7 cellular contexts compared by ENCODE assay signal in genomic region chr1:110787328-110788071, GRCh38.
DNase-seq lines count a peak whose midpoint lies in the region; ATAC-seq and TF ChIP-seq lines count a peak whose summit lies in the region.

No MANE protein-coding gene starts in this region.

- H2AFZ ChIP-seq in OCI-LY7 (ENCODE audit: low read length) = peak overlapping the region; percentile 53; the same call in 1 of the 2 replicates

- H3K9me2 ChIP-seq in OCI-LY7 (ENCODE audit: insufficient read depth, low read length) = no peaks in the 10 kb centered on the region

- no peaks in the 10 kb centered on the region; the same call in 1 of the 2 replicates for H3K36me3 ChIP-seq in OCI-LY7 (ENCODE audit: insufficient read depth, low read length)
- no peaks in the 10 kb centered on the region for H3K36me3 ChIP-seq in naive thymus-derived CD4-positive, alpha-beta T cell (ENCODE audit: control insufficient read depth in 2 of 3, insufficient read depth in 3 of 3, low read length in 3 of 3)
- H3K36me3 ChIP-seq in psoas muscle (ENCODE audit: insufficient read depth in 1 of 2, low read depth in 1 of 2) = no peaks in the 10 kb centered on the region

- peaks cover 30% of the 10 kb centered on the region for H3K4me1 ChIP-seq in OCI-LY7 (ENCODE audit: insufficient read depth, low read length, poor library complexity, severe bottlenecking)
- peaks cover 49 to 56% of the 10 kb centered on the region in 2 donors for H3K4me1 ChIP-seq in naive thymus-derived CD4-positive, alpha-beta T cell (ENCODE audit: control insufficient read depth in 2 of 2, insufficient read depth in 2 of 2, low read length in 2 of 2)
- no peaks in the 10 kb centered on the region for H3K4me1 ChIP-seq in psoas muscle

- H3K4me3 Mint-ChIP-seq in naive thymus-derived CD4-positive, alpha-beta T cell = peak overlapping the region; percentile 72 to 88 (median 80)

- CTCF ChIA-PET in OCI-LY7 (lab: Charles Lee; ENCODE audit: unreplicated experiment) = interaction anchor here (0.6 to 1.7 kb wide), 14 partner anchors 21 to 822 kb away, joined by 3 to 7 read pairs (median 4); no protein-coding TSS in a partner anchor
- CTCF ChIA-PET in naive thymus-derived CD4-positive, alpha-beta T cell (lab: Charles Lee) = interaction anchor here (0.7 to 9.0 kb wide), 17 partner anchors 12 to 236 kb away, joined by 3 to 104 read pairs (median 3); no protein-coding TSS in a partner anchor

- H3K27ac Mint-ChIP-seq in naive thymus-derived CD4-positive, alpha-beta T cell = peak overlapping the region; percentile 72 to 95 (median 87)

- H3K4me2 ChIP-seq in OCI-LY7 (ENCODE audit: low read length) = peak overlapping the region; percentile 65

- TF ChIP-seq CTCF in OCI-LY7 (conservative IDR thresholded peaks at IDR 0.05; ENCODE audit: low read length) = peak; percentile 37; the same call in 1 of the 2 replicates
- TF ChIP-seq CTCF in psoas muscle (IDR thresholded peaks at IDR 0.05) = no peak

- H3K4me3 ChIP-seq in OCI-LY7 (ENCODE audit: low read depth, low read length, poor library complexity, severe bottlenecking) (peak overlapping the region; percentile 47), psoas muscle (no peak overlapping the region)
- peak overlapping the region; percentile 40 for H3K4me3 ChIP-seq in naive thymus-derived CD4-positive, alpha-beta T cell (ENCODE audit: low read length)

- POLR2A ChIA-PET in OCI-LY7 (lab: Charles Lee) = interaction anchor here (0.5 to 2.9 kb wide), 33 partner anchors 8 to 512 kb away, joined by 3 to 17 read pairs (median 3); partner anchors contain the start of gene LRIF1
- POLR2A ChIA-PET in naive thymus-derived CD4-positive, alpha-beta T cell (lab: Charles Lee) = interaction anchor here (0.6 to 3.1 kb wide), 18 partner anchors 9 to 578 kb away, joined by 3 to 36 read pairs (median 4); partner anchors contain the start of genes CD53, KCNA3 and LRIF1

- 28 to 48% (median 35%) methylated on average over 3 of the region's 3 CpGs for WGBS in psoas muscle, 3 donors

- peak; percentile 80 for ATAC-seq in GM18907 (IDR thresholded peaks at IDR 0.05; ENCODE audit: unreplicated experiment)
- peak; percentile 71 for ATAC-seq in HG02642 (IDR thresholded peaks at IDR 0.05; ENCODE audit: poor library complexity, unreplicated experiment)
- ATAC-seq in naive thymus-derived CD4-positive, alpha-beta T cell = peak; percentile 78
- no peak for ATAC-seq in psoas muscle

- H3K9me3 Mint-ChIP-seq in naive thymus-derived CD4-positive, alpha-beta T cell = peaks cover 1 to 45% (median 21%) of the 10 kb centered on the region in 11 donors

- no peaks in the 10 kb centered on the region for H3K79me2 ChIP-seq in OCI-LY7 (ENCODE audit: insufficient read depth, low read depth, low read length)

- BruUV-seq in OCI-LY7 (replicated peaks; lab: Mats Ljungman, UMichigan) = no TSS peak

- H3K27ac ChIP-seq in OCI-LY7 (ENCODE audit: low read depth, low read length, poor library complexity, severe bottlenecking) (peak overlapping the region; percentile 80), psoas muscle (no peak overlapping the region)
- peak overlapping the region; percentile 55 for H3K27ac ChIP-seq in naive thymus-derived CD4-positive, alpha-beta T cell (ENCODE audit: low read depth, low read length)

- H3K36me3 Mint-ChIP-seq in naive thymus-derived CD4-positive, alpha-beta T cell = peaks cover 6 to 28% (median 17%) of the 10 kb centered on the region in 5 donors

- H3K9me3 ChIP-seq in OCI-LY7 (ENCODE audit: low read length) (peaks cover 13% of the 10 kb centered on the region; the same call in 1 of the 2 replicates), psoas muscle (peaks cover 3% of the 10 kb centered on the region)
- peaks cover 0 to 16% (median 0%) of the 10 kb centered on the region in 3 experiments for H3K9me3 ChIP-seq in naive thymus-derived CD4-positive, alpha-beta T cell (ENCODE audit: control insufficient read depth in 2 of 3, low read length in 3 of 3)

- intact Hi-C loops in OCI-LY7 (cut with micrococcal nuclease; ENCODE audit: unreplicated experiment) (loop anchor here (1.0 to 10.0 kb wide), 4 partner anchors 85 to 583 kb away; partner anchors contain the start of gene CD53), psoas muscle (cut with DNase I) (no loop called here)
- intact Hi-C loops in naive thymus-derived CD4-positive, alpha-beta T cell (cut with micrococcal nuclease) = loop anchor here (1.0 to 2.0 kb wide), 5 partner anchors 43 to 205 kb away; partner anchors contain the start of gene LRIF1 (in 1 of the 2)

- peak; percentile 82 for DNase-seq in OCI-LY7 (ENCODE audit: low spot score)
- peak in 7 of 9 donors; percentile 25 to 78 (median 61) for DNase-seq in naive thymus-derived CD4-positive, alpha-beta T cell
- DNase-seq in NCI-H187 treated with DMSO at 0.1 percent for 48 hours (lab: John Stamatoyannopoulos, UW) = no peak
- DNase-seq in psoas muscle = no peak
- DNase-seq in HuH-7 (ENCODE audit: low spot score) = no peak

- no peaks in the 10 kb centered on the region for H4K20me1 ChIP-seq in OCI-LY7 (ENCODE audit: insufficient read depth, low read length)

- peaks cover 0 to 14% (median 0%) of the 10 kb centered on the region in 5 donors for H3K27me3 Mint-ChIP-seq in naive thymus-derived CD4-positive, alpha-beta T cell

- no peaks in the 10 kb centered on the region for H3K27me3 ChIP-seq in naive thymus-derived CD4-positive, alpha-beta T cell (ENCODE audit: control insufficient read depth in 2 of 2, insufficient read depth in 2 of 2, low read length in 2 of 2)
- peaks cover 0 to 5% (median 0%) of the 10 kb centered on the region in 3 donors for H3K27me3 ChIP-seq in psoas muscle (ENCODE audit: insufficient read depth in 3 of 3, low read length in 2 of 3)

- H3K4me1 Mint-ChIP-seq in naive thymus-derived CD4-positive, alpha-beta T cell = peaks cover 43 to 78% (median 70%) of the 10 kb centered on the region in 7 donors

Comparison
In these comparisons a context has a peak if more than half of its experiments do, and no peak if none do; other contexts are left out.
1. ATAC-seq: peak in GM18907 (single experiment), HG02642 (single experiment) and naive thymus-derived CD4-positive, alpha-beta T cell (single experiment); none in psoas muscle (0 of 4).
2. DNase-seq: peak in OCI-LY7 (single experiment) and naive thymus-derived CD4-positive, alpha-beta T cell (7 of 9); none in NCI-H187 treated with DMSO at 0.1 percent for 48 hours (single experiment), psoas muscle (0 of 2) and HuH-7 (single experiment).
3. intact Hi-C loops: an anchor here in OCI-LY7 (1.0 to 10.0 kb wide) and naive thymus-derived CD4-positive, alpha-beta T cell (1.0 to 2.0 kb wide); none called in psoas muscle.